In genomic region chr4:74366367-74366891, GRCh38 we compare ENCODE assay signal across 10 cellular contexts. TPM values are rescaled to one million over a fixed set of nuclear protein-coding genes. Genes with fewer than 3 reads are reported as not detected.
A peak's percentile ranks its signal among the peaks of the same experiment; 100 is the strongest.
DNase-seq lines count a peak whose midpoint lies in the region; ATAC-seq, FAIRE-seq and TF ChIP-seq lines count a peak whose summit lies in the region.
"Had no signal": no experiment of that assay in that cellular context is flagged by ENCODE, and none has a peak within 500 bp of the region (broad histone marks: within the 10 kb centered on the region; RNA-seq: fewer than 3 reads in every experiment).

No MANE protein-coding gene starts in this region.

- H3K27me3 Mint-ChIP-seq in astrocyte (ENCODE audit: low read depth, unreplicated experiment) (no peaks in the 10 kb centered on the region), WTC11 (ENCODE audit: low read depth) (peaks cover 31% of the 10 kb centered on the region)

- H3K27ac Mint-ChIP-seq in astrocyte (ENCODE audit: unreplicated experiment) (no peak overlapping the region), WTC11 (no peak overlapping the region)
- H3K27ac Mint-ChIP-seq: T-helper 2 cell treated with Interferon-gamma antibody and Interleukin-4, amounts not matched to agents 5 μg/mL and 100 μg/mL, for 36 hours had no signal

- H2AFZ ChIP-seq in ACC112 (ENCODE audit: low read length, unreplicated experiment) (no peak overlapping the region), astrocyte (ENCODE audit: low read depth, low read length) (no peak overlapping the region)

- no peak for TF ChIP-seq CTCF in astrocyte (IDR thresholded peaks at IDR 0.05; ENCODE audit: insufficient read depth, low read depth, low read length)
- no peak for TF ChIP-seq CTCF in WTC11 (IDR thresholded peaks at IDR 0.05)

- no peaks in the 10 kb centered on the region for H3K36me3 Mint-ChIP-seq in astrocyte (ENCODE audit: low read depth, unreplicated experiment)
- H3K36me3 Mint-ChIP-seq in WTC11: no peaks in the 10 kb centered on the region

- H3K4me1 Mint-ChIP-seq in astrocyte (ENCODE audit: low read depth, unreplicated experiment): no peaks in the 10 kb centered on the region
- H3K4me1 Mint-ChIP-seq in WTC11: peaks cover 13% of the 10 kb centered on the region

- no peaks in the 10 kb centered on the region for H4K20me1 ChIP-seq in astrocyte (ENCODE audit: insufficient read depth, low read length)

- peak overlapping the region; percentile 80 for H3K4me3 ChIP-seq in ACC112 (ENCODE audit: low read depth, low read length)
- H3K4me3 ChIP-seq in astrocyte (ENCODE audit: insufficient read depth, low read depth, low read length): no peak overlapping the region

- peak; percentile 41 for ATAC-seq in GM19438 (IDR thresholded peaks at IDR 0.05; ENCODE audit: low read depth, unreplicated experiment)
- ATAC-seq in HG03060 (IDR thresholded peaks at IDR 0.05; ENCODE audit: low read depth, unreplicated experiment): peak; percentile 45
- no peak for ATAC-seq in WTC11

- H3K27me3 ChIP-seq in ACC112 (ENCODE audit: insufficient read depth, low read length) (no peaks in the 10 kb centered on the region), astrocyte (ENCODE audit: insufficient read depth, low read length) (no peaks in the 10 kb centered on the region)

- FAIRE-seq in astrocyte (lab: Jason Lieb, UNC): no peak

- H3K9me3 Mint-ChIP-seq in astrocyte (ENCODE audit: unreplicated experiment): no peaks in the 10 kb centered on the region
- H3K9me3 Mint-ChIP-seq in WTC11: no peaks in the 10 kb centered on the region
- H3K9me3 Mint-ChIP-seq: T-helper 2 cell treated with Interferon-gamma antibody and Interleukin-4, amounts not matched to agents 5 μg/mL and 100 μg/mL, for 36 hours had no signal

- CTCF ChIA-PET in WTC11 (lab: Charles Lee): interaction anchor here (0.8 to 1.3 kb wide), 2 partner anchors 305 to 310 kb away, joined by 6 to 8 read pairs; no protein-coding TSS in a partner anchor

- H3K4me1 ChIP-seq in ACC112 (ENCODE audit: control insufficient read depth, insufficient read depth, low read length, unreplicated experiment) (peaks cover 25% of the 10 kb centered on the region), astrocyte (ENCODE audit: insufficient read depth, low read length) (peaks cover 11% of the 10 kb centered on the region)

- no peak overlapping the region for H3K9ac ChIP-seq in astrocyte (ENCODE audit: low read length)

- no peaks in the 10 kb centered on the region for H3K36me3 ChIP-seq in ACC112 (ENCODE audit: insufficient read depth, low read length)
- no peaks in the 10 kb centered on the region for H3K36me3 ChIP-seq in astrocyte (ENCODE audit: insufficient read depth, low read length)

- DNase-seq in astrocyte (ENCODE audit: low read depth): no peak
- DNase-seq in stimulated activated CD4-positive, alpha-beta T cell treated with anti-CD3 and anti-CD28 coated beads, Interleukin-2, amount 100 ng/mL, for 24 hours: no peak
- no peak for DNase-seq in middle frontal gyrus (ENCODE audit: extremely low spot score, low spot score)
- DNase-seq in WTC11 (ENCODE audit: low spot score): no peak
- no peak for DNase-seq in KBM-7
- DNase-seq: activated naive CD4-positive, alpha-beta T cell treated with Interleukin-2 at 50 U/mL for 16 hours had no signal

- in situ Hi-C loops in KBM-7 (cut with MboI; ENCODE audit: low pct_unique_long_range_greater_than_20kb, low sequenced_read_pairs): no loop called here

- H3K27ac ChIP-seq in ACC112 (ENCODE audit: low read depth, low read length) (peak overlapping the region; percentile 81; the same call in 1 of the 2 replicates), astrocyte (ENCODE audit: low read depth, low read length) (no peak overlapping the region)

- no peaks in the 10 kb centered on the region for H3K9me3 ChIP-seq in astrocyte (ENCODE audit: insufficient read depth, low read depth, low read length)

- peak overlapping the region; percentile 91 for H3K4me2 ChIP-seq in astrocyte (ENCODE audit: low read length)

- H3K79me2 ChIP-seq in ACC112 (ENCODE audit: control insufficient read depth, insufficient read depth, low read length, unreplicated experiment) (peaks cover 37% of the 10 kb centered on the region), astrocyte (ENCODE audit: insufficient read depth, low read length) (no peaks in the 10 kb centered on the region)

- H3K4me3 Mint-ChIP-seq in astrocyte (ENCODE audit: unreplicated experiment) (no peak overlapping the region), WTC11 (no peak overlapping the region)
- H3K4me3 Mint-ChIP-seq: T-helper 2 cell treated with Interferon-gamma antibody and Interleukin-4, amounts not matched to agents 5 μg/mL and 100 μg/mL, for 36 hours had no signal

- POLR2A ChIA-PET in WTC11 (lab: Charles Lee): no interaction called here

TF ChIP-seq in WTC11, 78 proteins besides CTCF, POLR2A, EP300 and RAD21:
- TF ChIP-seq EMX1 (CRISPR knock-in tag; IDR thresholded peaks at IDR 0.05): no peak
- TF ChIP-seq, protein P1, sequence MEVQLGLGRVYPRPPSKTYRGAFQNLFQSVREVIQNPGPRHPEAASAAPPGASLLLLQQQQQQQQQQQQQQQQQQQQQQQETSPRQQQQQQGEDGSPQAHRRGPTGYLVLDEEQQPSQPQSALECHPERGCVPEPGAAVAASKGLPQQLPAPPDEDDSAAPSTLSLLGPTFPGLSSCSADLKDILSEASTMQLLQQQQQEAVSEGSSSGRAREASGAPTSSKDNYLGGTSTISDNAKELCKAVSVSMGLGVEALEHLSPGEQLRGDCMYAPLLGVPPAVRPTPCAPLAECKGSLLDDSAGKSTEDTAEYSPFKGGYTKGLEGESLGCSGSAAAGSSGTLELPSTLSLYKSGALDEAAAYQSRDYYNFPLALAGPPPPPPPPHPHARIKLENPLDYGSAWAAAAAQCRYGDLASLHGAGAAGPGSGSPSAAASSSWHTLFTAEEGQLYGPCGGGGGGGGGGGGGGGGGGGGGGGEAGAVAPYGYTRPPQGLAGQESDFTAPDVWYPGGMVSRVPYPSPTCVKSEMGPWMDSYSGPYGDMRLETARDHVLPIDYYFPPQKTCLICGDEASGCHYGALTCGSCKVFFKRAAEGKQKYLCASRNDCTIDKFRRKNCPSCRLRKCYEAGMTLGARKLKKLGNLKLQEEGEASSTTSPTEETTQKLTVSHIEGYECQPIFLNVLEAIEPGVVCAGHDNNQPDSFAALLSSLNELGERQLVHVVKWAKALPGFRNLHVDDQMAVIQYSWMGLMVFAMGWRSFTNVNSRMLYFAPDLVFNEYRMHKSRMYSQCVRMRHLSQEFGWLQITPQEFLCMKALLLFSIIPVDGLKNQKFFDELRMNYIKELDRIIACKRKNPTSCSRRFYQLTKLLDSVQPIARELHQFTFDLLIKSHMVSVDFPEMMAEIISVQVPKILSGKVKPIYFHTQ (CRISPR knock-in tag; IDR thresholded peaks at IDR 0.05): no peak

RNA-seq across cellular contexts. Expression of gene EREG, which starts 1.5 kb away (rescaled TPM):
- 0.14 and 0.30 TPM in 2 replicates for total RNA-seq in astrocyte
- 0.05 to 0.23 TPM (median 0.09 TPM) in 3 replicates for total RNA-seq in WTC11 (2021)

RNA-seq across cellular contexts. Expression of gene EPGN, which starts 58.2 kb away (rescaled TPM):
- total RNA-seq in astrocyte (0.54 and 0.77 TPM in 2 replicates), WTC11 (2021) (not detected in 3 replicates)
